ENCODE assay signal across 1 cellular context in the genomic region with DNA sequence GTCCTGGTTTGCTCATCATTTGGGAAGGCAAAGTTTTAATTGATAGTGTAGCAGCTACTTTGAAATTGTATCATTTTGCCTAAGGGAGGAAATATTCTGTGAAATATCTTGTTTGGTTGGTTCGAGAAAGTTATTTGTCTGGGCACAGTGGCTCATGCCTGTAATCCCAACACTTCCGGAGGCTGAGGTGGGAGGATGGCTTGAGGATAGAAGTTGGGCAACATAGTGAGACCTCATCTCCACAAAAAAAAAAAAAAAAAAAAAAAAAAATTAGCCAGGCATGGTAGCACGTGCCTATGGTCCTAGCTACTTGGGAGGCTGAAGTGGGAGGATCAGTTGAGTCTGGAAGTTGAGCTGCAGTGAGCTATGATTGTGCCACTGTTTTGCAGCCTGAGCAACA.
TF ChIP-seq lines count a peak whose summit lies in the region.

No MANE protein-coding gene starts in this region.

TF ChIP-seq in K562, 482 proteins besides CTCF, POLR2A, EP300 and RAD21:
- TF ChIP-seq BHLHE40 (IDR thresholded peaks at IDR 0.05; ENCODE audit: low read length) (peak; percentile 78), PHF20 (IDR thresholded peaks at IDR 0.05; ENCODE audit: partially characterized antibody) (no peak), ZNF384 (IDR thresholded peaks at IDR 0.05; ENCODE audit: low read depth, low read length) (peak; percentile 35; the same call in 1 of the 2 replicates)
